Comparison of ENCODE assay signal across 10 cellular contexts in genomic region chr4:140807491-140808257, GRCh38. TPM values are rescaled to one million over a fixed set of nuclear protein-coding genes. Genes with fewer than 3 reads are reported as not detected.
DNase-seq lines count a peak whose midpoint lies in the region; ATAC-seq and TF ChIP-seq lines count a peak whose summit lies in the region.
"Had no signal": no experiment of that assay in that cellular context is flagged by ENCODE, and none has a peak within 500 bp of the region (broad histone marks: within the 10 kb centered on the region; RNA-seq: fewer than 3 reads in every experiment).

No MANE protein-coding gene starts in this region.

- no peaks in the 10 kb centered on the region for H3K4me1 ChIP-seq in thyroid gland

- no peak for TF ChIP-seq POLR2A in thyroid gland (IDR thresholded peaks at IDR 0.05)

- WGBS in thyroid gland, 2 donors = 67 to 68% methylated on average over 6 of the region's 6 CpGs

- TF ChIP-seq CTCF in thyroid gland (IDR thresholded peaks at IDR 0.05) = no peak

- H3K9me3 ChIP-seq in thyroid gland = no peaks in the 10 kb centered on the region
- H3K9me3 ChIP-seq: esophagus muscularis mucosa had no signal

- intact Hi-C loops in thyroid gland (cut with DNase I) = no loop called here

- H3K27me3 ChIP-seq in thyroid gland = no peaks in the 10 kb centered on the region
- H3K27me3 ChIP-seq: esophagus muscularis mucosa had no signal

- DNase-seq in M059J (ENCODE audit: low read depth) (peak; percentile 2), left lobe of liver (ENCODE audit: low spot score) (no peak), NCI-H1436 treated with DMSO at 0.1 percent for 48 hours (lab: John Stamatoyannopoulos, UW) (no peak), thyroid gland (no peak)
- no peak for DNase-seq in effector CD4-positive, alpha-beta T cell
- no peak for DNase-seq in stimulated activated CD4-positive, alpha-beta T cell treated with anti-CD3 and anti-CD28 coated beads, Interleukin-12 subunit alpha, Interleukin-12 subunit beta, amount 100 ng/mL, for 4 hours
- DNase-seq: T-helper 9 cell had no signal

- no peak overlapping the region for H3K27ac ChIP-seq in thyroid gland

- H3K36me3 ChIP-seq in thyroid gland = no peaks in the 10 kb centered on the region
- H3K36me3 ChIP-seq: esophagus muscularis mucosa had no signal

- ATAC-seq in GM18502 (IDR thresholded peaks at IDR 0.05; ENCODE audit: poor library complexity, unreplicated experiment) (peak; percentile 89), GM21825 (IDR thresholded peaks at IDR 0.05; ENCODE audit: unreplicated experiment) (peak; percentile 73), left lobe of liver (peak; percentile 45)

- no peak overlapping the region for H3K4me3 ChIP-seq in thyroid gland (replicated peaks in 1 of 3)
- H3K4me3 ChIP-seq: esophagus muscularis mucosa had no signal

RNA-seq across cellular contexts. Expression of gene TBC1D9, which starts 51.5 kb away (rescaled TPM):
- total RNA-seq in M059J (2014; rRNA removed; shearing (Covaris generic)) = 9.0 and 15.3 TPM in 2 replicates
- total RNA-seq in left lobe of liver (7.5 TPM), thyroid gland (10 to 100 TPM; 13.3 to 17.5 (median 15.2) TPM)
